Comparison of ENCODE assay signal across 8 cellular contexts in the genomic region with DNA sequence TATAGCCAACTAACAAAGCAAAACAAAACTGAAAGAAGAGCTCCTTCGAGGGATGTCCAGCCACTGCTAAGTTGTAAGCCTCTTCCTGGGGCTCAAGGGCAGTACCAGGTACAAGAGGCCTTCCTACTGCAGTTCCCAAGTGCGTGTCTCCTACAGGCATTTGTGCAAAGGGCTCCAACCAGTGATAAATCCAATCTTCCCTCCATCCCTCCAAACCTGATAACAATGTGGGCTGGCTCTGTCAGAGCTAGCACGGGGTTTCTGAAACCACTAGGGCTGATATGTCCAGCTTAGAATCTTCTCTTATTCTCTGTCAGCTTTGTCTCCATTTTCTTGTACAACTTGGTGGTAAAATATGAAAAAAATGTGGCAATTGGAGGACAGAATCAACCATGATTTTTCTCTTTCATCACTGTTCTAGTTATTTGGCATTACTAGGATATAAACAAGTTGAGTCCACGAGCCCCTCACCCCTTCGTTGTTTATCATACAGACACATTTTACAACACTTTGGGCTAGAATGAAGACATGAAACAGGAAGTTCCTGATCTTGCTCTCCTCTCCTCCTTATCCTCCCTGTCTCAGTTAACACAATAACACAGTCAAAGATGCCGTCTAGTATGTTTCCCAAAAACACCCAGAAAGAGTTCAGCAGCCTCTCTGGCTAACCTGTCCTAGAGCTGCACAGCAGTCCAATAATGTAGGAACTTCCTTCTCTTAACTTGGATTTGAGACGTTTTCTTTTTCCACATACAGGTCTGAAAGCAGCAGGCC. TPM values are rescaled to one million over a fixed set of nuclear protein-coding genes. Genes with fewer than 3 reads are reported as not detected.
DNase-seq lines count a peak whose midpoint lies in the region; ATAC-seq, FAIRE-seq and TF ChIP-seq lines count a peak whose summit lies in the region.

No MANE protein-coding gene starts in this region.

- no peak overlapping the region for H3K4me2 ChIP-seq in mesenchymal stem cell (ENCODE audit: low read length, poor library complexity, severe bottlenecking)

- H2AK5ac ChIP-seq in mesenchymal stem cell (ENCODE audit: low read length, severe bottlenecking), result no peak overlapping the region

- CTCF ChIA-PET in activated CD8-positive, alpha-beta T cell treated with anti-CD3 and anti-CD28 coated beads for 36 hours (lab: Charles Lee), result interaction anchor here (0.8 to 5.4 kb wide), 13 partner anchors 10 to 64 kb away, joined by 3 to 101 read pairs (median 6); a partner anchor contains a TSS

- peaks cover 9% of the 10 kb centered on the region for H3K4me1 ChIP-seq in mesenchymal stem cell (ENCODE audit: control insufficient read depth, insufficient read depth, low read depth, low read length)

- intact Hi-C loops in activated CD8-positive, alpha-beta T cell treated with anti-CD3 and anti-CD28 coated beads for 36 hours (cut with micrococcal nuclease), result no loop called here

- WGBS in mesenchymal stem cell, result 39% methylated on average over 6 of the region's 7 CpGs

- DNase-seq in GM12865 (ENCODE audit: low read depth) (peak; percentile 60), mesenchymal stem cell (peak; percentile 47), cerebellar nuclear complex (lab: John Stamatoyannopoulos, UW) (no peak), H7 (no peak), H54 (ENCODE audit: insufficient read length, low spot score) (no peak)
- DNase-seq in activated CD8-positive, alpha-beta T cell treated with anti-CD3 and anti-CD28 coated beads for 36 hours, result no peak
- DNase-seq in stimulated activated CD4-positive, alpha-beta T cell treated with anti-CD3 and anti-CD28 coated beads, Interleukin-12 subunit alpha, Interleukin-12 subunit beta, amount 100 ng/mL, for 4 hours, result no peak

- TF ChIP-seq POLR2A in H54 (IDR thresholded peaks at IDR 0.05; ENCODE audit: low read depth, low read length), result no peak

- H3K9ac ChIP-seq in mesenchymal stem cell (ENCODE audit: low read length), result peak overlapping the region; percentile 88

- H3K27ac Mint-ChIP-seq in activated CD8-positive, alpha-beta T cell treated with anti-CD3 and anti-CD28 coated beads for 36 hours, result peak overlapping the region; percentile 99

- H3K27ac ChIP-seq in mesenchymal stem cell (ENCODE audit: low read length, poor library complexity, severe bottlenecking), result peak overlapping the region; percentile 36

- ATAC-seq in HG02642 (IDR thresholded peaks at IDR 0.05; ENCODE audit: poor library complexity, unreplicated experiment), result peak; percentile 28
- ATAC-seq in activated CD8-positive, alpha-beta T cell treated with anti-CD3 and anti-CD28 coated beads for 36 hours, result no peak

- peak overlapping the region; percentile 85 for H3K4me3 Mint-ChIP-seq in activated CD8-positive, alpha-beta T cell treated with anti-CD3 and anti-CD28 coated beads for 36 hours

- H3K9me3 Mint-ChIP-seq in activated CD8-positive, alpha-beta T cell treated with anti-CD3 and anti-CD28 coated beads for 36 hours, result no peaks in the 10 kb centered on the region

- H2BK12ac ChIP-seq in mesenchymal stem cell (ENCODE audit: low read length in 2 of 2), result no peak overlapping the region

- peak overlapping the region in 1 of 2 experiments; percentile 78 for H3K4ac ChIP-seq in mesenchymal stem cell (ENCODE audit: low read depth in 1 of 2, low read length in 2 of 2)

- no peaks in the 10 kb centered on the region for H3K9me3 ChIP-seq in mesenchymal stem cell (ENCODE audit: control insufficient read depth, low read length)

- no peak overlapping the region for H4K91ac ChIP-seq in mesenchymal stem cell (ENCODE audit: low read length)

- H3K4me3 ChIP-seq in GM12865 (ENCODE audit: low read depth, low read length) (peak overlapping the region; percentile 93), mesenchymal stem cell (ENCODE audit: insufficient read depth in 1 of 2, low read depth in 1 of 2, low read length in 2 of 2) (peak overlapping the region in 1 of 2 experiments; percentile 58), H7 (ENCODE audit: insufficient read depth, low read depth, low read length) (no peak overlapping the region)

- H3K36me3 ChIP-seq in mesenchymal stem cell (ENCODE audit: control insufficient read depth in 1 of 2, insufficient read depth in 2 of 2, low read depth in 1 of 2, low read length in 2 of 2) (peaks cover 2 to 3% of the 10 kb centered on the region in 2 experiments), H7 (replicated peaks; ENCODE audit: control insufficient read depth, insufficient read depth, low read length) (no peaks in the 10 kb centered on the region)

- no peak for FAIRE-seq in H54 (lab: Jason Lieb, UNC)

- no peak overlapping the region for H2BK5ac ChIP-seq in mesenchymal stem cell (ENCODE audit: low read depth, low read length, poor library complexity, severe bottlenecking)

- no peak overlapping the region for H3K23ac ChIP-seq in mesenchymal stem cell (ENCODE audit: low read length in 2 of 2)

- peak overlapping the region; percentile 74 for H4K8ac ChIP-seq in mesenchymal stem cell (ENCODE audit: low read length)

- peak overlapping the region; percentile 42 for H2BK120ac ChIP-seq in mesenchymal stem cell (ENCODE audit: low read depth, low read length)

- H3K27me3 ChIP-seq in mesenchymal stem cell (ENCODE audit: control insufficient read depth in 1 of 2, insufficient read depth in 1 of 2, low read length in 2 of 2) (no peaks in the 10 kb centered on the region), H7 (ENCODE audit: control insufficient read depth, insufficient read depth, low read length) (no peaks in the 10 kb centered on the region)

- H3K18ac ChIP-seq in mesenchymal stem cell (ENCODE audit: low read depth in 1 of 2, low read length in 2 of 2), result peak overlapping the region in 1 of 2 experiments; percentile 78

- H3K27me3 Mint-ChIP-seq in activated CD8-positive, alpha-beta T cell treated with anti-CD3 and anti-CD28 coated beads for 36 hours, result no peaks in the 10 kb centered on the region

- H3K79me1 ChIP-seq in mesenchymal stem cell (replicated peaks; ENCODE audit: low read length, poor library complexity, severe bottlenecking), result peaks cover 18% of the 10 kb centered on the region

- peaks cover 58% of the 10 kb centered on the region for H3K4me1 Mint-ChIP-seq in activated CD8-positive, alpha-beta T cell treated with anti-CD3 and anti-CD28 coated beads for 36 hours (ENCODE audit: low read depth)

- H2BK15ac ChIP-seq in mesenchymal stem cell (ENCODE audit: low read depth, poor library complexity, severe bottlenecking), result no peak overlapping the region

- peak; percentile 28 for TF ChIP-seq CTCF in GM12865 (IDR thresholded peaks at IDR 0.05; ENCODE audit: insufficient read depth, low read depth, low read length, missing control alignments)
- TF ChIP-seq CTCF in activated CD8-positive, alpha-beta T cell treated with anti-CD3 and anti-CD28 coated beads for 36 hours (IDR thresholded peaks at IDR 0.05), result no peak

- POLR2A ChIA-PET in activated CD8-positive, alpha-beta T cell treated with anti-CD3 and anti-CD28 coated beads for 36 hours (lab: Charles Lee), result interaction anchor here (0.6 to 14.4 kb wide), 15 partner anchors 10 to 145 kb away, joined by 3 to 283 read pairs (median 5); a partner anchor contains a TSS

- peaks cover 54% of the 10 kb centered on the region for H3K36me3 Mint-ChIP-seq in activated CD8-positive, alpha-beta T cell treated with anti-CD3 and anti-CD28 coated beads for 36 hours (ENCODE audit: low read depth)

- no peak overlapping the region for H2AFZ ChIP-seq in mesenchymal stem cell (ENCODE audit: low read depth, low read length)

- no peak overlapping the region for H3K14ac ChIP-seq in mesenchymal stem cell (ENCODE audit: low read length in 2 of 2)

RNA-seq across cellular contexts. Expression of a gene that starts 35.4 kb away (rescaled TPM):
- total RNA-seq in activated CD8-positive, alpha-beta T cell treated with anti-CD3 and anti-CD28 coated beads for 36 hours, result 100 to 1,000 TPM; 361 to 365 TPM
- polyA plus RNA-seq in mesenchymal stem cell (2013, experiment 1 of 2), result 52.6 TPM
- polyA plus RNA-seq in mesenchymal stem cell (2013, experiment 2 of 2), result 53.6 TPM
- 6.9 and 8.2 TPM in 2 replicates for total RNA-seq in H7 (2014; rRNA removed; shearing (Covaris generic))

Comparison
In these comparisons a context has a peak if more than half of its experiments do, and no peak if none do; other contexts are left out.
1. DNase-seq: peak in GM12865 (single experiment) and mesenchymal stem cell (single experiment); none in activated CD8-positive, alpha-beta T cell treated with anti-CD3 and anti-CD28 coated beads for 36 hours (single experiment), cerebellar nuclear complex (0 of 2), stimulated activated CD4-positive, alpha-beta T cell treated with anti-CD3 and anti-CD28 coated beads, Interleukin-12 subunit alpha, Interleukin-12 subunit beta, amount 100 ng/mL, for 4 hours (single experiment), H7 (single experiment) and H54 (single experiment).
2. RNA of a gene that starts 35.4 kb away (total RNA-seq): 361 to 365 TPM in activated CD8-positive, alpha-beta T cell treated with anti-CD3 and anti-CD28 coated beads for 36 hours; 6.9 to 8.2 TPM in H7; every median in the first group is over 10 times any median in the second.